Comparison of ENCODE assay signal across 23 cellular contexts in genomic region chr11:113572349-113572748, GRCh38.
"Had no signal": no experiment of that assay in that cellular context is flagged by ENCODE, and none has a peak within 500 bp of the region (broad histone marks: within the 10 kb centered on the region; RNA-seq: fewer than 3 reads in every experiment).

No MANE protein-coding gene starts in this region.

- H3K4me3 ChIP-seq: coronary artery, hepatocyte, right atrium auricular region, spleen had no signal

- H3K27ac Mint-ChIP-seq: activated CD4-positive, alpha-beta T cell treated with anti-CD3 and anti-CD28 coated beads for 36 hours; activated CD8-positive, alpha-beta memory T cell treated with anti-CD3 and anti-CD28 coated beads, Interleukin-2, amount 10 ng/mL, durations not matched to agents 7 days and 5 days; activated CD8-positive, alpha-beta T cell treated with anti-CD3 and anti-CD28 coated beads, Interleukin-2, amount 10 ng/mL, durations not matched to agents 7 days and 5 days; activated naive CD8-positive, alpha-beta T cell; activated T-cell treated with anti-CD3 and anti-CD28 coated beads, Interleukin-2, amount 50 U/mL, for 72 hours; effector memory CD8-positive, alpha-beta T cell; T-cell; T-helper 2 cell treated with Interferon-gamma antibody and Interleukin-4, amounts not matched to agents 5 μg/mL and 100 μg/mL, for 36 hours had no signal

- H3K9me3 ChIP-seq: right atrium auricular region, spleen had no signal

- H3K4me3 Mint-ChIP-seq: activated CD4-positive, alpha-beta T cell treated with anti-CD3 and anti-CD28 coated beads for 36 hours; activated CD8-positive, alpha-beta memory T cell treated with anti-CD3 and anti-CD28 coated beads, Interleukin-2, amount 10 ng/mL, durations not matched to agents 7 days and 5 days; activated CD8-positive, alpha-beta T cell treated with anti-CD3 and anti-CD28 coated beads, Interleukin-2, amount 10 ng/mL, durations not matched to agents 7 days and 5 days; activated naive CD8-positive, alpha-beta T cell; activated T-cell treated with anti-CD3 and anti-CD28 coated beads, Interleukin-2, amount 50 U/mL, for 72 hours; effector memory CD8-positive, alpha-beta T cell; T-cell; T-helper 2 cell treated with Interferon-gamma antibody and Interleukin-4, amounts not matched to agents 5 μg/mL and 100 μg/mL, for 36 hours had no signal

- H3K4me1 ChIP-seq: parathyroid adenoma, right atrium auricular region, spleen had no signal

- H3K9me3 Mint-ChIP-seq: effector memory CD8-positive, alpha-beta T cell; T-cell; T-helper 2 cell treated with Interferon-gamma antibody and Interleukin-4, amounts not matched to agents 5 μg/mL and 100 μg/mL, for 36 hours had no signal

- H3K4me1 Mint-ChIP-seq: activated CD4-positive, alpha-beta T cell treated with anti-CD3 and anti-CD28 coated beads for 36 hours; T-cell had no signal

- H3K36me3 ChIP-seq: brain microvascular endothelial cell, right atrium auricular region, spleen had no signal

- H3K27me3 ChIP-seq: brain microvascular endothelial cell, hepatocyte, right atrium auricular region had no signal

- H3K27ac ChIP-seq: brain microvascular endothelial cell, coronary artery, hepatocyte, parathyroid adenoma, right atrium auricular region, spleen had no signal

- DNase-seq: activated CD4-positive, alpha-beta T cell treated with anti-CD3 and anti-CD28 coated beads for 36 hours; activated CD4-positive, CD25-positive, alpha-beta regulatory T cell; activated CD8-positive, alpha-beta memory T cell treated with anti-CD3 and anti-CD28 coated beads, Interleukin-2, amount 10 ng/mL, durations not matched to agents 7 days and 5 days; activated CD8-positive, alpha-beta T cell treated with anti-CD3 and anti-CD28 coated beads, Interleukin-2, amount 10 ng/mL, durations not matched to agents 7 days and 5 days; activated naive CD4-positive, alpha-beta T cell treated with Interleukin-2 at 50 U/mL for 16 hours; activated T-cell treated with anti-CD3 and anti-CD28 coated beads, Interleukin-2, amount 50 U/mL, for 72 hours; aorta; brain microvascular endothelial cell; effector memory CD8-positive, alpha-beta T cell; islet precursor cell; left ventricle myocardium superior; nucleus accumbens; spleen; stimulated activated CD4-positive, alpha-beta T cell treated with anti-CD3 and anti-CD28 coated beads, Interleukin-2, amount 100 ng/mL, for 48 hours; stimulated activated naive CD4-positive, alpha-beta T cell treated with Interleukin-2 at 50 U/mL for 16 hours; T-cell; trophoblast cell had no signal

- H3K36me3 Mint-ChIP-seq: activated naive CD8-positive, alpha-beta T cell; T-cell had no signal
